ENCODE assay signal across 18 cellular contexts in genomic region chr2:233456111-233456510, GRCh38.
"Had no signal": no experiment of that assay in that cellular context is flagged by ENCODE, and none has a peak within 500 bp of the region (broad histone marks: within the 10 kb centered on the region; RNA-seq: fewer than 3 reads in every experiment).

No MANE protein-coding gene starts in this region.

- H3K9me3 ChIP-seq: thyroid gland had no signal

- H3K4me1 ChIP-seq: thyroid gland had no signal

- H3K27ac ChIP-seq: thyroid gland had no signal

- H3K4me1 Mint-ChIP-seq: activated naive CD4-positive, alpha-beta T cell treated with anti-CD3 and anti-CD28 coated beads, Interleukin-2, amount 10 ng/mL, durations not matched to agents 7 days and 5 days; brain; nephron progenitor cell had no signal

- H3K4me3 ChIP-seq: thyroid gland had no signal

- H3K4me3 Mint-ChIP-seq: activated CD4-positive, alpha-beta memory T cell treated with anti-CD3 and anti-CD28 coated beads for 36 hours; activated naive CD4-positive, alpha-beta T cell treated with anti-CD3 and anti-CD28 coated beads, Interleukin-2, amount 10 ng/mL, durations not matched to agents 7 days and 5 days; brain; dendritic cell treated with granulocyte-macrophage colony-stimulating factor and Interleukin-4, amounts not matched to agents 40 ng/mL and 50 ng/mL, for 4 days; nephron progenitor cell; stimulated activated effector memory CD8-positive, alpha-beta T cell treated with anti-CD3 and anti-CD28 coated beads, Interleukin-12 subunit alpha, Interleukin-12 subunit beta, amount 100 ng/mL, for 72 hours; T-helper 1 cell treated with Interleukin-12 subunit alpha and Interleukin-12 subunit beta and Interleukin-4 antibody, amounts not matched to agents 30 μg/mL and 1 μg/mL, for 36 hours had no signal

- H3K27ac Mint-ChIP-seq: activated CD4-positive, alpha-beta memory T cell treated with anti-CD3 and anti-CD28 coated beads for 36 hours; brain; dendritic cell treated with granulocyte-macrophage colony-stimulating factor and Interleukin-4, amounts not matched to agents 40 ng/mL and 50 ng/mL, for 4 days; nephron progenitor cell; stimulated activated effector memory CD8-positive, alpha-beta T cell treated with anti-CD3 and anti-CD28 coated beads, Interleukin-12 subunit alpha, Interleukin-12 subunit beta, amount 100 ng/mL, for 72 hours; T-helper 1 cell treated with Interleukin-12 subunit alpha and Interleukin-12 subunit beta and Interleukin-4 antibody, amounts not matched to agents 30 μg/mL and 1 μg/mL, for 36 hours had no signal

- DNase-seq: activated CD4-positive, alpha-beta memory T cell treated with anti-CD3 and anti-CD28 coated beads for 36 hours; activated CD4-positive, alpha-beta T cell treated with anti-CD3 and anti-CD28 coated beads for 4 hours; activated CD4-positive, CD25-positive, alpha-beta regulatory T cell; activated naive CD4-positive, alpha-beta T cell treated with anti-CD3 and anti-CD28 coated beads, Interleukin-2, amount 10 ng/mL, durations not matched to agents 7 days and 5 days; anterior cingulate cortex; effector CD4-positive, alpha-beta T cell; erythroblast; foreskin fibroblast; hippocampal formation; left ventricle myocardium superior; nephron progenitor cell; retina; stimulated activated CD4-positive, alpha-beta T cell treated with anti-CD3 and anti-CD28 coated beads, Interleukin-1b, Interleukin-23, amount 100 ng/mL, for 48 hours; thyroid gland had no signal

- H3K9me3 Mint-ChIP-seq: activated CD4-positive, alpha-beta memory T cell treated with anti-CD3 and anti-CD28 coated beads for 36 hours; activated naive CD4-positive, alpha-beta T cell treated with anti-CD3 and anti-CD28 coated beads, Interleukin-2, amount 10 ng/mL, durations not matched to agents 7 days and 5 days; brain; dendritic cell treated with granulocyte-macrophage colony-stimulating factor and Interleukin-4, amounts not matched to agents 40 ng/mL and 50 ng/mL, for 4 days; nephron progenitor cell; stimulated activated effector memory CD8-positive, alpha-beta T cell treated with anti-CD3 and anti-CD28 coated beads, Interleukin-12 subunit alpha, Interleukin-12 subunit beta, amount 100 ng/mL, for 72 hours; T-helper 1 cell treated with Interleukin-12 subunit alpha and Interleukin-12 subunit beta and Interleukin-4 antibody, amounts not matched to agents 30 μg/mL and 1 μg/mL, for 36 hours had no signal

- ATAC-seq: left ventricle myocardium superior; stimulated activated effector memory CD8-positive, alpha-beta T cell treated with anti-CD3 and anti-CD28 coated beads, Interleukin-12 subunit alpha, Interleukin-12 subunit beta, amount 100 ng/mL, for 72 hours had no signal

- H3K27me3 Mint-ChIP-seq: activated CD4-positive, alpha-beta memory T cell treated with anti-CD3 and anti-CD28 coated beads for 36 hours; activated naive CD4-positive, alpha-beta T cell treated with anti-CD3 and anti-CD28 coated beads, Interleukin-2, amount 10 ng/mL, durations not matched to agents 7 days and 5 days; brain; dendritic cell treated with granulocyte-macrophage colony-stimulating factor and Interleukin-4, amounts not matched to agents 40 ng/mL and 50 ng/mL, for 4 days had no signal

- H3K27me3 ChIP-seq: thyroid gland had no signal
